16 cellular contexts compared by ENCODE assay signal in genomic region chr1:85459274-85459673, GRCh38. TPM values are rescaled to one million over a fixed set of nuclear protein-coding genes. Genes with fewer than 3 reads are reported as not detected.
"Had no signal": no experiment of that assay in that cellular context is flagged by ENCODE, and none has a peak within 500 bp of the region (broad histone marks: within the 10 kb centered on the region; RNA-seq: fewer than 3 reads in every experiment).

No MANE protein-coding gene starts in this region.

- DNase-seq: activated CD4-positive, alpha-beta memory T cell treated with anti-CD3 and anti-CD28 coated beads for 36 hours; activated CD4-positive, alpha-beta T cell treated with anti-CD3 and anti-CD28 coated beads for 1 hour; activated gamma-delta T cell; activated T-cell treated with anti-CD3 and anti-CD28 coated beads, Interleukin-2, amount 50 U/mL, for 48 hours; dermis blood vessel endothelial cell; erythroblast; left lung; stimulated activated CD4-positive, alpha-beta T cell treated with anti-CD3 and anti-CD28 coated beads, Interleukin-1b, Interleukin-23, amount 100 ng/mL, for 48 hours; stimulated activated naive CD4-positive, alpha-beta T cell; SW 1271 had no signal

- H3K36me3 ChIP-seq: breast epithelium, left lung, neutrophil had no signal

- H3K9me3 ChIP-seq: breast epithelium, left lung, neutrophil had no signal

- H3K4me1 ChIP-seq: breast epithelium had no signal

- H3K27ac Mint-ChIP-seq: activated CD4-positive, alpha-beta memory T cell treated with anti-CD3 and anti-CD28 coated beads for 36 hours; activated naive CD8-positive, alpha-beta T cell; mesothelial cell of epicardium; T-helper 2 cell treated with Interferon-gamma antibody and Interleukin-4, amounts not matched to agents 5 μg/mL and 100 μg/mL, for 36 hours had no signal

- H3K27me3 ChIP-seq: breast epithelium had no signal

- H3K4me3 ChIP-seq: breast epithelium, left lung, smooth muscle cell had no signal

- ATAC-seq: left lung had no signal

- H3K27ac ChIP-seq: breast epithelium, left lung, neutrophil had no signal

- H3K4me3 Mint-ChIP-seq: activated CD4-positive, alpha-beta memory T cell treated with anti-CD3 and anti-CD28 coated beads for 36 hours; activated naive CD8-positive, alpha-beta T cell; mesothelial cell of epicardium; T-helper 2 cell treated with Interferon-gamma antibody and Interleukin-4, amounts not matched to agents 5 μg/mL and 100 μg/mL, for 36 hours had no signal

- H3K36me3 Mint-ChIP-seq: activated CD4-positive, alpha-beta memory T cell treated with anti-CD3 and anti-CD28 coated beads for 36 hours; activated naive CD8-positive, alpha-beta T cell; mesothelial cell of epicardium had no signal

- H3K4me2 ChIP-seq: smooth muscle cell had no signal

- H3K9me3 Mint-ChIP-seq: activated CD4-positive, alpha-beta memory T cell treated with anti-CD3 and anti-CD28 coated beads for 36 hours; mesothelial cell of epicardium; T-helper 2 cell treated with Interferon-gamma antibody and Interleukin-4, amounts not matched to agents 5 μg/mL and 100 μg/mL, for 36 hours had no signal

RNA-seq across cellular contexts. Expression of gene DDAH1, which starts 5.7 kb away (rescaled TPM):
- total RNA-seq: activated CD4-positive, alpha-beta memory T cell treated with anti-CD3 and anti-CD28 coated beads for 36 hours had no signal
